Comparison of ENCODE assay signal across 19 cellular contexts in genomic region chr2:227846831-227847230, GRCh38. TPM values are rescaled to one million over a fixed set of nuclear protein-coding genes. Genes with fewer than 3 reads are reported as not detected.
DNase-seq lines count a peak whose midpoint lies in the region; ATAC-seq and TF ChIP-seq lines count a peak whose summit lies in the region.
"Had no signal": no experiment of that assay in that cellular context is flagged by ENCODE, and none has a peak within 500 bp of the region (broad histone marks: within the 10 kb centered on the region; RNA-seq: fewer than 3 reads in every experiment).

No MANE protein-coding gene starts in this region.

- intact Hi-C loops in prostate gland (cut with DNase I), result no loop called here

- TF ChIP-seq CTCF in prostate gland (IDR thresholded peaks at IDR 0.05) (no peak), RWPE1 (conservative IDR thresholded peaks at IDR 0.05; ENCODE audit: low read depth) (no peak)

- H3K9me3 Mint-ChIP-seq in activated T-helper 17 cell treated with anti-CD3 and anti-CD28 coated beads, Interleukin-2, amount 50 U/mL, for 72 hours, result no peaks in the 10 kb centered on the region
- H3K9me3 Mint-ChIP-seq: activated naive CD8-positive, alpha-beta T cell treated with anti-CD3 and anti-CD28 coated beads, Interleukin-2, amount 50 U/mL, for 24 hours; stimulated activated memory B cell treated with anti-CD40 and anti-IgM and Interleukin-4, amounts not matched to agents 10 μg/mL and 1 μg/mL and 100 μg/mL, for 72 hours; T-helper 2 cell treated with Interferon-gamma antibody and Interleukin-4, amounts not matched to agents 5 μg/mL and 100 μg/mL, for 36 hours had no signal

- H3K27me3 Mint-ChIP-seq in activated T-helper 17 cell treated with anti-CD3 and anti-CD28 coated beads, Interleukin-2, amount 50 U/mL, for 72 hours, result no peaks in the 10 kb centered on the region
- H3K27me3 Mint-ChIP-seq: progenitor cell of endocrine pancreas had no signal

- TF ChIP-seq POLR2A in prostate gland (IDR thresholded peaks at IDR 0.05), result no peak

- ATAC-seq in GM18519 (IDR thresholded peaks at IDR 0.05; ENCODE audit: low FRiP score, unreplicated experiment) (peak; percentile 53), GM19372 (IDR thresholded peaks at IDR 0.05; ENCODE audit: low read depth, unreplicated experiment) (peak; percentile 60), HG02852 (IDR thresholded peaks at IDR 0.05; ENCODE audit: unreplicated experiment) (peak; percentile 53)
- peak; percentile 53 for ATAC-seq in activated T-helper 17 cell treated with anti-CD3 and anti-CD28 coated beads, Interleukin-2, amount 50 U/mL, for 72 hours (replicated peaks)
- ATAC-seq: activated naive CD8-positive, alpha-beta T cell treated with anti-CD3 and anti-CD28 coated beads, Interleukin-2, amount 50 U/mL, for 24 hours; naive thymus-derived CD8-positive, alpha-beta T cell; stimulated activated memory B cell treated with anti-CD40 and anti-IgM and Interleukin-4, amounts not matched to agents 10 μg/mL and 1 μg/mL and 100 μg/mL, for 72 hours had no signal

- no peaks in the 10 kb centered on the region for H3K27me3 ChIP-seq in prostate gland (replicated peaks; ENCODE audit: insufficient read depth)
- H3K27me3 ChIP-seq: esophagus squamous epithelium, tibial nerve had no signal

- WGBS in prostate gland, result 85% methylated on average over 1 of the region's 1 CpG

- H3K36me3 ChIP-seq in prostate gland, result no peaks in the 10 kb centered on the region
- H3K36me3 ChIP-seq: esophagus squamous epithelium, tibial nerve had no signal

- H3K4me1 ChIP-seq in prostate gland (replicated peaks), result no peaks in the 10 kb centered on the region

- CTCF ChIA-PET in RWPE1 (lab: Yijun Ruan, JAX), result no interaction called here

- H3K27ac Mint-ChIP-seq in activated T-helper 17 cell treated with anti-CD3 and anti-CD28 coated beads, Interleukin-2, amount 50 U/mL, for 72 hours, result peak overlapping the region; percentile 95
- H3K27ac Mint-ChIP-seq: activated naive CD8-positive, alpha-beta T cell treated with anti-CD3 and anti-CD28 coated beads, Interleukin-2, amount 50 U/mL, for 24 hours; progenitor cell of endocrine pancreas; stimulated activated memory B cell treated with anti-CD40 and anti-IgM and Interleukin-4, amounts not matched to agents 10 μg/mL and 1 μg/mL and 100 μg/mL, for 72 hours; T-helper 2 cell treated with Interferon-gamma antibody and Interleukin-4, amounts not matched to agents 5 μg/mL and 100 μg/mL, for 36 hours had no signal

- H3K4me3 Mint-ChIP-seq in activated T-helper 17 cell treated with anti-CD3 and anti-CD28 coated beads, Interleukin-2, amount 50 U/mL, for 72 hours, result peak overlapping the region; percentile 85
- H3K4me3 Mint-ChIP-seq: activated naive CD8-positive, alpha-beta T cell treated with anti-CD3 and anti-CD28 coated beads, Interleukin-2, amount 50 U/mL, for 24 hours; naive thymus-derived CD8-positive, alpha-beta T cell; stimulated activated memory B cell treated with anti-CD40 and anti-IgM and Interleukin-4, amounts not matched to agents 10 μg/mL and 1 μg/mL and 100 μg/mL, for 72 hours; T-helper 2 cell treated with Interferon-gamma antibody and Interleukin-4, amounts not matched to agents 5 μg/mL and 100 μg/mL, for 36 hours had no signal

- DNase-seq in middle frontal gyrus (ENCODE audit: extremely low spot score, low spot score) (no peak), prostate gland (ENCODE audit: low spot score) (no peak), RWPE1 (ENCODE audit: low spot score) (no peak)
- DNase-seq: activated naive CD8-positive, alpha-beta T cell treated with anti-CD3 and anti-CD28 coated beads, Interleukin-2, amount 50 U/mL, for 24 hours; esophagus squamous epithelium; glutamatergic neuron; naive thymus-derived CD8-positive, alpha-beta T cell; NCI-H1417 treated with DMSO at 0.1 percent for 48 hours; Right ventricle myocardium superior had no signal

- peaks cover 19% of the 10 kb centered on the region for H3K36me3 Mint-ChIP-seq in activated T-helper 17 cell treated with anti-CD3 and anti-CD28 coated beads, Interleukin-2, amount 50 U/mL, for 72 hours (ENCODE audit: low read depth)
- H3K36me3 Mint-ChIP-seq: stimulated activated memory B cell treated with anti-CD40 and anti-IgM and Interleukin-4, amounts not matched to agents 10 μg/mL and 1 μg/mL and 100 μg/mL, for 72 hours had no signal

- H3K9me3 ChIP-seq in prostate gland, result no peaks in the 10 kb centered on the region
- H3K9me3 ChIP-seq: esophagus squamous epithelium, tibial nerve had no signal

- peaks cover 29% of the 10 kb centered on the region for H3K4me1 Mint-ChIP-seq in activated T-helper 17 cell treated with anti-CD3 and anti-CD28 coated beads, Interleukin-2, amount 50 U/mL, for 72 hours
- H3K4me1 Mint-ChIP-seq: naive thymus-derived CD8-positive, alpha-beta T cell had no signal

- POLR2A ChIA-PET in RWPE1 (lab: Yijun Ruan, JAX; ENCODE audit: low non-redundant PET), result no interaction called here

- H3K27ac ChIP-seq in prostate gland (no peak overlapping the region), RWPE1 (no peak overlapping the region)
- H3K27ac ChIP-seq: tibial nerve had no signal

- no peak overlapping the region for H3K4me3 ChIP-seq in prostate gland
- H3K4me3 ChIP-seq: esophagus squamous epithelium, smooth muscle cell, tibial nerve had no signal

RNA-seq across cellular contexts. Expression of gene DAW1, which starts 24.6 kb away (rescaled TPM):
- under 1 TPM in 1 of 2 donors, not detected in 1; 0.24 TPM for total RNA-seq in activated T-helper 17 cell treated with anti-CD3 and anti-CD28 coated beads, Interleukin-2, amount 50 U/mL, for 72 hours
- total RNA-seq in prostate gland, result 1 to 10 TPM in 1 of 2 donors, not detected in 1; 3.0 TPM
- total RNA-seq: dermis microvascular lymphatic vessel endothelial cell; naive thymus-derived CD8-positive, alpha-beta T cell; progenitor cell of endocrine pancreas; smooth muscle cell had no signal

RNA-seq across cellular contexts. Expression of gene CCL20, which starts 33.2 kb away (rescaled TPM):
- total RNA-seq in activated T-helper 17 cell treated with anti-CD3 and anti-CD28 coated beads, Interleukin-2, amount 50 U/mL, for 72 hours, result 100 to 1,000 TPM in 1 of 2 donors, 10 to 100 TPM in 1; 36.1 to 137 TPM
- 1 to 10 TPM in 1 of 2 donors, not detected in 1; 1.6 TPM for total RNA-seq in prostate gland
- total RNA-seq: naive thymus-derived CD8-positive, alpha-beta T cell; progenitor cell of endocrine pancreas; Right ventricle myocardium superior; tibial nerve had no signal

Comparison
In these comparisons a context has a peak if more than half of its experiments do, and no peak if none do; other contexts are left out.
1. RNA of gene CCL20, which starts 33.2 kb away (total RNA-seq): 36.1 to 137 TPM in activated T-helper 17 cell treated with anti-CD3 and anti-CD28 coated beads, Interleukin-2, amount 50 U/mL, for 72 hours; 1.6 TPM in prostate gland; every median in the first group is over 10 times any median in the second.
2. Peak in every context shown above with its lines, with median percentiles within 50 percentile points of each other: ATAC-seq.